Comparison of ENCODE assay signal across 25 cellular contexts in the genomic region with DNA sequence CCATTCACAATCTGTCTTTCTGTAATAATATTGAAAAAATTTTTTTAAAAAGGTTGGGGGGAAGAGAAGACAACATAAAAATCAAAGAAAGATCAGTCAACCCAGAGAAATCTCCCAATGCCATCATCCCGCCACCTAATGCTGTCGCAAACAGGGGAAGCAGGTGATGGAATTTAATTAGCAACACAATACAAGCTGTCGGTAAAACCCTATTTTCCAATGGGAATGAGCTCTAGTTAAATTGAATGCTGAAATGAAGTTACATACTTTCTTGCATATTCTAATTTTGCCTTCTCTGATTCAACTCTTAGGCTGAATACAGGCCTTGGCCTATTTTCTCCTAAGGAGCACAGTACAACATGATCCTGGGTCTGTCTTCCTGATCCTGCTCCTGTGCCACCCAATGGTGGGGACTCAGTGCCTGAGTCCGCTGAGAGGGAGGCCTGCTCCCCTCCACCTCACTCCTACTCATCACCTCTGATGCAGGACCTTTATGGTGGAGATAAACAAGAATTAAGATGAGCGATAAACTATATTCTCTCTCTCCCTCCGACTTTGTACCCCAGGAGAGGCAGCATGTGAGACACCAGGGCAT.
"Had no signal": no experiment of that assay in that cellular context is flagged by ENCODE, and none has a peak within 500 bp of the region (broad histone marks: within the 10 kb centered on the region; RNA-seq: fewer than 3 reads in every experiment).

No MANE protein-coding gene starts in this region.

- H3K27ac ChIP-seq: coronary artery, esophagus squamous epithelium, heart right ventricle, ovary, psoas muscle, sigmoid colon, testis, tibial artery, upper lobe of left lung had no signal

- H3K36me3 ChIP-seq: esophagus squamous epithelium, heart right ventricle, ovary, sigmoid colon, tibial artery, upper lobe of left lung had no signal

- DNase-seq: dermis blood vessel endothelial cell; effector memory CD4-positive, alpha-beta T cell; erythroblast; esophagus squamous epithelium; foreskin melanocyte; glutamatergic neuron; heart right ventricle; hippocampal formation; kidney; natural killer cell; occipital lobe; ovary; posterior cingulate gyrus; psoas muscle; right cardiac atrium; sigmoid colon; stimulated activated CD4-positive, alpha-beta T cell treated with anti-CD3 and anti-CD28 coated beads, Interleukin-2, amount 100 ng/mL, for 24 hours; stimulated activated CD4-positive, alpha-beta T cell treated with anti-CD3 and anti-CD28 coated beads, Interleukin-4, amount 100 ng/mL, for 24 hours; stimulated activated naive CD8-positive, alpha-beta T cell treated with anti-CD3 and anti-CD28 coated beads, Interleukin-15, Interleukin-2, amounts not matched to agents 100 U/mL and 50 U/mL, for 24 hours; substantia nigra; testis; tibial artery; upper lobe of left lung had no signal

- H3K4me1 ChIP-seq: esophagus squamous epithelium, psoas muscle, sigmoid colon, testis, tibial artery, upper lobe of left lung had no signal

- H3K4me3 ChIP-seq: coronary artery, esophagus squamous epithelium, heart right ventricle, lung, ovary, psoas muscle, sigmoid colon, testis, tibial artery, upper lobe of left lung had no signal

- H3K9me3 ChIP-seq: esophagus squamous epithelium, ovary, psoas muscle, sigmoid colon, testis, tibial artery, upper lobe of left lung had no signal

- H3K27me3 ChIP-seq: esophagus squamous epithelium, heart right ventricle, ovary, sigmoid colon, testis, tibial artery, upper lobe of left lung had no signal
